ENCODE assay signal across 26 cellular contexts in genomic region chr7:90604383-90604782, GRCh38. TPM values are rescaled to one million over a fixed set of nuclear protein-coding genes. Genes with fewer than 3 reads are reported as not detected.
DNase-seq lines count a peak whose midpoint lies in the region; ATAC-seq, FAIRE-seq and TF ChIP-seq lines count a peak whose summit lies in the region.
"Had no signal": no experiment of that assay in that cellular context is flagged by ENCODE, and none has a peak within 500 bp of the region (broad histone marks: within the 10 kb centered on the region; RNA-seq: fewer than 3 reads in every experiment).

No MANE protein-coding gene starts in this region.

- H3K27me3 ChIP-seq in GM12878 (replicated peaks in 1 of 2; ENCODE audit: control insufficient read depth in 2 of 2, insufficient read depth in 2 of 2, low read length in 1 of 2) (no peaks in the 10 kb centered on the region), gastrocnemius medialis (no peaks in the 10 kb centered on the region)
- H3K27me3 ChIP-seq: testis, vagina had no signal

- H3K4me1 ChIP-seq in GM12878 (ENCODE audit: control insufficient read depth, insufficient read depth, low read length) (peaks cover 21% of the 10 kb centered on the region), gastrocnemius medialis (peaks cover 11 to 47% of the 10 kb centered on the region in 2 donors)
- H3K4me1 ChIP-seq: testis, vagina had no signal

- no peak for TF ChIP-seq POLR2A in H54 (IDR thresholded peaks at IDR 0.05; ENCODE audit: low read depth, low read length)
- no peak for TF ChIP-seq POLR2A in GM12878 (IDR thresholded peaks at IDR 0.05; ENCODE audit: low read depth, low read length)
- no peak for TF ChIP-seq POLR2A in gastrocnemius medialis (IDR thresholded peaks at IDR 0.05)

- WGBS in GM12878 (ENCODE audit: insufficient coverage, insufficient replicate concordance, low lambda C conversion rate, missing lambda C conversion rate), result 80% methylated on average over 5 of the region's 5 CpGs

- peak; percentile 12; the same call in 1 of the 3 replicates for ATAC-seq in GM12878
- peak in 1 of 2 donors; percentile 13 for ATAC-seq in gastrocnemius medialis
- ATAC-seq: activated naive CD8-positive, alpha-beta T cell treated with anti-CD3 and anti-CD28 coated beads, Interleukin-2, amount 50 U/mL, for 24 hours had no signal

- H3K4me2 ChIP-seq in GM12878 (ENCODE audit: control insufficient read depth, insufficient read depth), result no peak overlapping the region; the same call in 1 of the 2 replicates
- H3K4me2 ChIP-seq: SK-N-SH had no signal

- no peaks in the 10 kb centered on the region for H3K36me3 ChIP-seq in GM12878 (ENCODE audit: control insufficient read depth in 2 of 2, insufficient read depth in 2 of 2, low read length in 1 of 2)
- no peaks in the 10 kb centered on the region for H3K36me3 ChIP-seq in gastrocnemius medialis
- H3K36me3 ChIP-seq: vagina had no signal

- RAD21 ChIA-PET in GM12878 (lab: Charles Lee; ENCODE audit: unreplicated experiment), result no interaction called here

- in situ Hi-C loops in GM12878 (cut with MboI), result no loop called here
- in situ Hi-C loops in gastrocnemius medialis (cut with MboI; ENCODE audit: low sequenced_read_pairs in 4 of 4), result no loop called here

- DNase-seq in NCI-H345 (lab: John Stamatoyannopoulos, UW) (peak; percentile 17), NCI-H345 treated with DMSO at 0.1 percent for 48 hours (lab: John Stamatoyannopoulos, UW; ENCODE audit: unreplicated experiment) (no peak), H54 (ENCODE audit: insufficient read length, low spot score) (no peak), GM12878 (ENCODE audit: low read depth, low spot score) (no peak), gastrocnemius medialis (no peak), SW480 (ENCODE audit: low spot score) (no peak), NCI-H748 (lab: John Stamatoyannopoulos, UW; ENCODE audit: unreplicated experiment) (no peak)
- DNase-seq in activated naive CD4-positive, alpha-beta T cell (lab: John Stamatoyannopoulos, UW), result no peak
- DNase-seq: activated CD4-positive, alpha-beta T cell treated with anti-CD3 and anti-CD28 coated beads for 4 hours; activated effector memory CD4-positive, alpha-beta T cell treated with Interleukin-2 at 50 U/mL for 16 hours; activated naive CD8-positive, alpha-beta T cell treated with anti-CD3 and anti-CD28 coated beads, Interleukin-2, amount 50 U/mL, for 24 hours; activated T-cell treated with anti-CD3 and anti-CD28 coated beads for 4 hours; DND-41; islet precursor cell; KBM-7; left ventricle myocardium superior; MM.1S; NCI-H1436; occipital lobe; stimulated activated naive CD4-positive, alpha-beta T cell treated with Interleukin-2 at 50 U/mL for 16 hours; T-helper 2 cell; testis had no signal

- no peaks in the 10 kb centered on the region for H4K20me1 ChIP-seq in GM12878 (ENCODE audit: control insufficient read depth, insufficient read depth)

- TF ChIP-seq RAD21 in GM12878 (IDR thresholded peaks at IDR 0.05; ENCODE audit: insufficient read depth, low read depth, low read length), result no peak

- no peak for TF ChIP-seq CTCF in GM12878 (IDR thresholded peaks at IDR 0.05 in 2 of 3, conservative IDR thresholded peaks at IDR 0.05 in 1 of 3; ENCODE audit: control insufficient read depth in 2 of 3, extremely low read depth in 1 of 3, insufficient read depth in 1 of 3, low read depth in 3 of 3, low read length in 3 of 3)
- TF ChIP-seq CTCF in gastrocnemius medialis (IDR thresholded peaks at IDR 0.05 in 4 of 5, conservative IDR thresholded peaks at IDR 0.05 in 1 of 5), result no peak

- TF ChIP-seq EP300 in GM12878 (IDR thresholded peaks at IDR 0.05; ENCODE audit: borderline replicate concordance in 1 of 2, control insufficient read depth in 1 of 2, low read depth in 2 of 2, low read length in 2 of 2), result no peak

- POLR2A ChIA-PET in GM12878 (lab: Charles Lee), result interaction anchor here (0.6 kb wide), 1 partner anchor 107 kb away, joined by 3 read pairs; no protein-coding TSS in a partner anchor

- H3K4me3 ChIP-seq in GM12878 (no peak overlapping the region), gastrocnemius medialis (no peak overlapping the region)
- H3K4me3 ChIP-seq: testis, vagina had no signal

- FAIRE-seq in H54 (lab: Jason Lieb, UNC) (peak; percentile 33), GM12878 (lab: Jason Lieb, UNC) (no peak)
- FAIRE-seq: HTR-8/SVneo had no signal

- SMC1A ChIA-PET in GM12878 (lab: Charles Lee; ENCODE audit: uncharacterized antibody, unreplicated experiment), result interaction anchor here (0.8 to 1.2 kb wide), 3 partner anchors 8 to 24 kb away, joined by 5 to 6 read pairs (median 6); no protein-coding TSS in a partner anchor

- peaks cover 24% of the 10 kb centered on the region for H3K79me2 ChIP-seq in GM12878 (ENCODE audit: control insufficient read depth, insufficient read depth, low read length)

- H3K9me3 ChIP-seq in GM12878 (replicated peaks; ENCODE audit: control insufficient read depth, insufficient read depth, low read length) (no peaks in the 10 kb centered on the region), gastrocnemius medialis (no peaks in the 10 kb centered on the region)
- H3K9me3 ChIP-seq: SK-N-SH, testis, vagina had no signal

- no peak overlapping the region for H3K9ac ChIP-seq in GM12878 (ENCODE audit: control insufficient read depth, insufficient read depth, low read length)
- H3K9ac ChIP-seq: SK-N-SH had no signal

- no peak overlapping the region for H3K27ac ChIP-seq in GM12878 (ENCODE audit: control insufficient read depth, insufficient read depth)
- H3K27ac ChIP-seq in gastrocnemius medialis, result peak overlapping the region in 3 of 4 donors; percentile 23 to 42 (median 41)
- H3K27ac ChIP-seq: RWPE1, testis, vagina had no signal

- intact Hi-C loops in GM12878 (cut with micrococcal nuclease; ENCODE audit: unreplicated experiment) (no loop called here), gastrocnemius medialis (cut with DNase I; ENCODE audit: low total_unique reads) (no loop called here)

- H2AFZ ChIP-seq in GM12878 (ENCODE audit: control insufficient read depth, low read depth, low read length), result no peak overlapping the region

- no TSS peak for BruUV-seq in GM12878 (replicated peaks; lab: Mats Ljungman, UMichigan)

- CTCF ChIA-PET in GM12878 (lab: Yijun Ruan, JAX), result interaction anchor here (0.6 to 2.2 kb wide), 4 partner anchors 22 to 1805 kb away, joined by 3 to 10 read pairs (median 4); no protein-coding TSS in a partner anchor

TF ChIP-seq in GM12878, 131 proteins besides CTCF, POLR2A, EP300 and RAD21 (continues in another document):
- TF ChIP-seq, protein P1, sequence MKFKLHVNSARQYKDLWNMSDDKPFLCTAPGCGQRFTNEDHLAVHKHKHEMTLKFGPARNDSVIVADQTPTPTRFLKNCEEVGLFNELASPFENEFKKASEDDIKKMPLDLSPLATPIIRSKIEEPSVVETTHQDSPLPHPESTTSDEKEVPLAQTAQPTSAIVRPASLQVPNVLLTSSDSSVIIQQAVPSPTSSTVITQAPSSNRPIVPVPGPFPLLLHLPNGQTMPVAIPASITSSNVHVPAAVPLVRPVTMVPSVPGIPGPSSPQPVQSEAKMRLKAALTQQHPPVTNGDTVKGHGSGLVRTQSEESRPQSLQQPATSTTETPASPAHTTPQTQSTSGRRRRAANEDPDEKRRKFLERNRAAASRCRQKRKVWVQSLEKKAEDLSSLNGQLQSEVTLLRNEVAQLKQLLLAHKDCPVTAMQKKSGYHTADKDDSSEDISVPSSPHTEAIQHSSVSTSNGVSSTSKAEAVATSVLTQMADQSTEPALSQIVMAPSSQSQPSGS (IDR thresholded peaks at IDR 0.05; ENCODE audit: low read length), result no peak
- TF ChIP-seq NFXL1 (IDR thresholded peaks at IDR 0.05; ENCODE audit: borderline replicate concordance), result no peak
- no peak for TF ChIP-seq PBX3 (IDR thresholded peaks at IDR 0.05; ENCODE audit: insufficient replicate concordance, low read depth, low read length)
- no peak for TF ChIP-seq TCF7 (IDR thresholded peaks at IDR 0.05; ENCODE audit: borderline replicate concordance)
- TF ChIP-seq IRF5 (IDR thresholded peaks at IDR 0.05; ENCODE audit: borderline replicate concordance), result no peak

RNA-seq across cellular contexts. Expression of gene CDK14, which starts 8.3 kb away (rescaled TPM):
- 204 and 221 TPM in 2 replicates for total RNA-seq in GM12878 (2013; cell fraction: nucleolus; rRNA removed)
- 29.6 and 33.3 TPM in 2 replicates for total RNA-seq in GM12878 (2014; rRNA removed)
- 39.3 and 47.1 TPM in 2 replicates for total RNA-seq in GM12878 (2014; rRNA removed; fragmentation: Illumina TruSeq; extraction: Trizol)
- total RNA-seq in GM12878 (2021), result 56.7 and 61.3 TPM in 2 replicates
- polyA plus RNA-seq in GM12878 (2011; ENCODE audit: low read depth), result 4.0 TPM
- polyA plus RNA-seq in GM12878 (2011; rRNA removed), result 24.3 and 33.2 TPM in 2 replicates
- 10.8 and 12.3 TPM in 2 replicates for polyA plus RNA-seq in GM12878 (2011; cell fraction: cytosol; rRNA removed)
- polyA plus RNA-seq in GM12878 (2011; cell fraction: nucleus; rRNA removed), result 26.0 and 33.3 TPM in 2 replicates
- 6.8 and 7.4 TPM in 2 replicates for polyA plus RNA-seq in GM12878 (2012)
- polyA plus RNA-seq in GM12878 (2014; fragmentation: Illumina TruSeq; extraction: Trizol), result 30.9 and 31.6 TPM in 2 replicates
- polyA plus RNA-seq in GM12878 (2014; fragmentation: Nextera tagmentation; extraction: Ambion mirVana), result 1 to 10 TPM; 6.5 to 7.3 TPM
- 14.3 and 16.1 TPM in 2 replicates for polyA plus RNA-seq in GM12878 (2014; rRNA removed)
- 10 to 100 TPM; 12.7 to 24.1 TPM for polyA plus RNA-seq in GM12878 (2016; fragmentation: Nextera tagmentation; extraction: Ambion mirVana)
- 78.9 and 108 TPM in 2 replicates for polyA minus RNA-seq in GM12878 (2011; rRNA and poly(A)+ RNA removed)
- 13.1 and 18.1 TPM in 2 replicates for polyA minus RNA-seq in GM12878 (2011; cell fraction: cytosol; rRNA and poly(A)+ RNA removed)
- polyA minus RNA-seq in GM12878 (2011; cell fraction: nucleus; rRNA and poly(A)+ RNA removed), result 106 and 146 TPM in 2 replicates
- 1 to 10 TPM; 3.9 to 8.6 (median 7.3) TPM for total RNA-seq in gastrocnemius medialis
